10 cellular contexts compared by ENCODE assay signal in genomic region chr17:80856863-80857488, GRCh38.
A peak's percentile ranks its signal among the peaks of the same experiment; 100 is the strongest.
DNase-seq lines count a peak whose midpoint lies in the region; ATAC-seq and TF ChIP-seq lines count a peak whose summit lies in the region.
"Had no signal": no experiment of that assay in that cellular context is flagged by ENCODE, and none has a peak within 500 bp of the region (broad histone marks: within the 10 kb centered on the region; RNA-seq: fewer than 3 reads in every experiment).

No MANE protein-coding gene starts in this region.

- H3K9me3 ChIP-seq in WERI-Rb-1 (ENCODE audit: severe bottlenecking): no peaks in the 10 kb centered on the region

- no peak for TF ChIP-seq CTCF in neural crest cell (conservative IDR thresholded peaks at IDR 0.05)
- TF ChIP-seq CTCF in WERI-Rb-1 (IDR thresholded peaks at IDR 0.05; ENCODE audit: low read depth, low read length): no peak

- H3K4me3 Mint-ChIP-seq in activated T-helper 2 cell treated with anti-CD3 and anti-CD28 coated beads, Interferon-gamma antibody, Interleukin-2, Interleukin-4, amounts not matched to agents 10 μg/mL and 5 μg/mL and 100 μg/mL, durations not matched to agents 14 hours and 24 hours and 36 hours (ENCODE audit: low read depth): peak overlapping the region; percentile 33
- H3K4me3 Mint-ChIP-seq in neural crest cell: no peak overlapping the region

- H3K36me3 Mint-ChIP-seq in activated T-helper 2 cell treated with anti-CD3 and anti-CD28 coated beads, Interferon-gamma antibody, Interleukin-2, Interleukin-4, amounts not matched to agents 10 μg/mL and 5 μg/mL and 100 μg/mL, durations not matched to agents 14 hours and 24 hours and 36 hours (ENCODE audit: low read depth): peaks cover 79% of the 10 kb centered on the region
- H3K36me3 Mint-ChIP-seq in neural crest cell (ENCODE audit: low read depth): no peaks in the 10 kb centered on the region

- peak; percentile 29 for ATAC-seq in GM18498 (IDR thresholded peaks at IDR 0.05; ENCODE audit: unreplicated experiment)
- ATAC-seq in HG02885 (IDR thresholded peaks at IDR 0.05; ENCODE audit: poor library complexity, unreplicated experiment): peak; percentile 16

- no peak for DNase-seq in activated T-helper 2 cell treated with anti-CD3 and anti-CD28 coated beads, Interferon-gamma antibody, Interleukin-2, Interleukin-4, amounts not matched to agents 10 μg/mL and 5 μg/mL and 100 μg/mL, durations not matched to agents 14 hours and 24 hours and 36 hours (ENCODE audit: low spot score)
- DNase-seq in neural crest cell (ENCODE audit: low read depth, low spot score) (no peak), WERI-Rb-1 (no peak), NCI-H2171 treated with DMSO at 0.1 percent for 48 hours (lab: John Stamatoyannopoulos, UW) (no peak), NCI-H1092 treated with DMSO at 0.1 percent for 48 hours (lab: John Stamatoyannopoulos, UW) (no peak), anterior cingulate cortex (lab: John Stamatoyannopoulos, UW) (no peak)

- no peak overlapping the region for H3K4me3 ChIP-seq in WERI-Rb-1 (ENCODE audit: low read depth, low read length)
- H3K4me3 ChIP-seq: lung, SK-N-MC had no signal

- peaks cover 70% of the 10 kb centered on the region for H3K4me1 Mint-ChIP-seq in activated T-helper 2 cell treated with anti-CD3 and anti-CD28 coated beads, Interferon-gamma antibody, Interleukin-2, Interleukin-4, amounts not matched to agents 10 μg/mL and 5 μg/mL and 100 μg/mL, durations not matched to agents 14 hours and 24 hours and 36 hours (ENCODE audit: low read depth)
- H3K4me1 Mint-ChIP-seq in neural crest cell: peaks cover 10% of the 10 kb centered on the region

- intact Hi-C loops in activated T-helper 2 cell treated with anti-CD3 and anti-CD28 coated beads, Interferon-gamma antibody, Interleukin-2, Interleukin-4, amounts not matched to agents 10 μg/mL and 5 μg/mL and 100 μg/mL, durations not matched to agents 14 hours and 24 hours and 36 hours (cut with micrococcal nuclease): loop anchor here (1.0 to 2.0 kb wide), 4 partner anchors 20 to 98 kb away; no protein-coding TSS in a partner anchor

- no peaks in the 10 kb centered on the region for H3K27me3 ChIP-seq in WERI-Rb-1 (ENCODE audit: insufficient read depth, low read depth, severe bottlenecking)

- H3K27ac ChIP-seq in WERI-Rb-1: no peak overlapping the region
- H3K27ac ChIP-seq: SK-N-MC had no signal

- H3K9me3 Mint-ChIP-seq in activated T-helper 2 cell treated with anti-CD3 and anti-CD28 coated beads, Interferon-gamma antibody, Interleukin-2, Interleukin-4, amounts not matched to agents 10 μg/mL and 5 μg/mL and 100 μg/mL, durations not matched to agents 14 hours and 24 hours and 36 hours: no peaks in the 10 kb centered on the region
- H3K9me3 Mint-ChIP-seq in neural crest cell: no peaks in the 10 kb centered on the region

- peaks cover 22% of the 10 kb centered on the region for H3K36me3 ChIP-seq in WERI-Rb-1

- H3K27me3 Mint-ChIP-seq in activated T-helper 2 cell treated with anti-CD3 and anti-CD28 coated beads, Interferon-gamma antibody, Interleukin-2, Interleukin-4, amounts not matched to agents 10 μg/mL and 5 μg/mL and 100 μg/mL, durations not matched to agents 14 hours and 24 hours and 36 hours (ENCODE audit: low read depth): no peaks in the 10 kb centered on the region
- no peaks in the 10 kb centered on the region for H3K27me3 Mint-ChIP-seq in neural crest cell (ENCODE audit: low read depth)

- peak overlapping the region; percentile 97 for H3K27ac Mint-ChIP-seq in activated T-helper 2 cell treated with anti-CD3 and anti-CD28 coated beads, Interferon-gamma antibody, Interleukin-2, Interleukin-4, amounts not matched to agents 10 μg/mL and 5 μg/mL and 100 μg/mL, durations not matched to agents 14 hours and 24 hours and 36 hours
- peak overlapping the region; percentile 90 for H3K27ac Mint-ChIP-seq in neural crest cell (ENCODE audit: unreplicated experiment)
